ENCODE assay signal across 9 cellular contexts in the genomic region with DNA sequence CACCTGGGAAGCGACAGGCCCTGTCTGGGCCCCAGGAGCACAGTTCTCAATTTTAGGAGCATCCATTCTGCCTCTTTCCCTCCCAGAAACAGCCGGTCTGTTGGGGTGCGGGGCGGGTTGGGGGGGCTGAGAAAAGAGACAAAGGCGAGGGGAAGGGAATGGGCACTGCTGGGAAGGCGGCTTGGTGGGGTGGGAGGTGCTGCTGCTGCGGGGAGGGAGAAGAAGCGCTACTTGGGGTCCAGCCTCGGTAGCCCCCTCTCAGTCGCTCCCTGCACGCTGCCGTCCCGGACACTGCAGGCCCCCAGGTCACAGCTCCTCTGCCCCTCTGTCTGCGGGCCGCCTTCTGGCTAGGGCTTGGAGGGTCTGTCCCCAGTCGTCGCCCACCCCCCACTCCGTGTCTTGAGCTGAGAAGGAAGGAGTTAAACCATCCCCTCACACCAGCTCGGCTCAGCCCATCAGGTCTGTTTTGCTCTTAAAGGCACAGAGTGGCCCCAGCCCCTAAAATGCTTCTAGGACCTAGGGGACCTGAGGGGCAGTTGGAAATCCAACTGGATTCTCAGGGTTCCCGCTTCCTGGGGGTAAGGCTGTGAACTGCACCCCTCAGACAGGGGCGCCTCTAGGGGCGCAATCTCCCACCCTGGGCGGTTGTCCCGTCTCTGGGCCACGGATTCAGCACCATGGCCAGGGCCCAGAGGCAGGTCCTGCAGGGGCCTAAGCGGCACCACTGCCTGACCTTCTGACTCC. TPM values are rescaled to one million over a fixed set of nuclear protein-coding genes. Genes with fewer than 3 reads are reported as not detected.
DNase-seq lines count a peak whose midpoint lies in the region; ATAC-seq, FAIRE-seq and TF ChIP-seq lines count a peak whose summit lies in the region.
"Had no signal": no experiment of that assay in that cellular context is flagged by ENCODE, and none has a peak within 500 bp of the region (broad histone marks: within the 10 kb centered on the region; RNA-seq: fewer than 3 reads in every experiment).

No MANE protein-coding gene starts in this region.

- H3F3A ChIP-seq in MM.1S (ENCODE audit: insufficient read depth, low read length) = no peaks in the 10 kb centered on the region

- H3K36me3 ChIP-seq in MM.1S (replicated peaks; ENCODE audit: insufficient read depth, low read length) (no peaks in the 10 kb centered on the region), HepG2 (replicated peaks in 1 of 2; ENCODE audit: control insufficient read depth in 1 of 2, insufficient read depth in 2 of 2, low read length in 2 of 2) (no peaks in the 10 kb centered on the region)
- H3K36me3 ChIP-seq: SJSA1 had no signal

- H3K4me1 ChIP-seq in MM.1S (ENCODE audit: low read length) (no peaks in the 10 kb centered on the region), HepG2 (ENCODE audit: insufficient read depth, low read length) (peaks cover under 1% of the 10 kb centered on the region; the same call in 1 of the 2 replicates)
- H3K4me1 ChIP-seq: SJSA1 had no signal

- H3K79me2 ChIP-seq in MM.1S (ENCODE audit: low read length) (no peaks in the 10 kb centered on the region), HepG2 (ENCODE audit: insufficient read depth, low read length) (no peaks in the 10 kb centered on the region)

- no peaks in the 10 kb centered on the region for H3K9me2 ChIP-seq in MM.1S (replicated peaks; ENCODE audit: insufficient read depth, low read length)

- H3K9me3 ChIP-seq in MM.1S (replicated peaks; ENCODE audit: insufficient read depth, low read length) (no peaks in the 10 kb centered on the region), HepG2 (ENCODE audit: low read length) (no peaks in the 10 kb centered on the region)
- H3K9me3 ChIP-seq: SJSA1 had no signal

- no peak overlapping the region for H3K4me3 ChIP-seq in MM.1S (ENCODE audit: low read length)
- H3K4me3 ChIP-seq in HepG2 (replicated peaks in 1 of 3; ENCODE audit: insufficient read depth in 1 of 3, low read depth in 2 of 3, low read length in 3 of 3) = no peak overlapping the region
- H3K4me3 ChIP-seq: SJSA1 had no signal

- peaks cover 29% of the 10 kb centered on the region for H3K27me3 Mint-ChIP-seq in MCF 10A (ENCODE audit: insufficient read depth, unreplicated experiment)

- 31% methylated on average over 26 of the region's 26 CpGs for WGBS in HepG2 (ENCODE audit: low lambda C conversion rate)

- H3K27ac Mint-ChIP-seq in MCF 10A (ENCODE audit: low read depth, unreplicated experiment) = no peak overlapping the region

- in situ Hi-C loops in HepG2 (cut with HindIII; ENCODE audit: extremely low pct_ligation_motif_present, low pct_unique_long_range_greater_than_20kb) = no loop called here

- DNase-seq in GM10266 (ENCODE audit: extremely low spot score) (peak; percentile 50), MM.1S (peak; percentile 16), MCF 10A (ENCODE audit: unreplicated experiment) (peak; percentile 39), HepG2 (ENCODE audit: low spot score) (peak; percentile 80), NCI-H524 (lab: John Stamatoyannopoulos, UW) (no peak)

- H3K4me2 ChIP-seq in MM.1S (ENCODE audit: low read depth, low read length) (no peak overlapping the region), HepG2 (ENCODE audit: low read depth, low read length) (no peak overlapping the region)

- H3K27me3 ChIP-seq in MM.1S (replicated peaks; ENCODE audit: insufficient read depth, low read length) = no peaks in the 10 kb centered on the region
- H3K27me3 ChIP-seq in HepG2 (ENCODE audit: control insufficient read depth in 1 of 2, insufficient read depth in 2 of 2, low read length in 2 of 2) = no peaks in the 10 kb centered on the region; a peak in 2 of 5 replicates

- BruUV-seq in MCF 10A (replicated peaks; lab: Mats Ljungman, UMichigan) = no TSS peak
- no TSS peak for BruUV-seq in HepG2 (replicated peaks; lab: Mats Ljungman, UMichigan)

- H4K20me1 ChIP-seq in MM.1S (ENCODE audit: insufficient read depth, low read length) (no peaks in the 10 kb centered on the region), HepG2 (ENCODE audit: insufficient read depth, low read length) (no peaks in the 10 kb centered on the region)

- TF ChIP-seq POLR2A in HepG2 (IDR thresholded peaks at IDR 0.05; ENCODE audit: insufficient read depth in 1 of 2, low read depth in 2 of 2, low read length in 2 of 2) = no peak

- no peaks in the 10 kb centered on the region for H3K4me1 Mint-ChIP-seq in MCF 10A (ENCODE audit: insufficient read depth, unreplicated experiment)

- TF ChIP-seq CTCF in GM10266 (IDR thresholded peaks at IDR 0.05; ENCODE audit: control insufficient read depth, insufficient read depth, low read depth, missing control alignments) = peak; percentile 8
- peak; percentile 43 for TF ChIP-seq CTCF in MM.1S (IDR thresholded peaks at IDR 0.05; ENCODE audit: low read length)
- TF ChIP-seq CTCF in MCF 10A (IDR thresholded peaks at IDR 0.05; ENCODE audit: unreplicated experiment) = no peak
- TF ChIP-seq CTCF in HepG2 (CRISPR knock-in tag; IDR thresholded peaks at IDR 0.05) = peak; percentile 87

- TF ChIP-seq RAD21 in HepG2 (CRISPR knock-in tag; IDR thresholded peaks at IDR 0.05) = peak; percentile 95

- H3K9ac ChIP-seq in MM.1S (ENCODE audit: low read length) (no peak overlapping the region), HepG2 (ENCODE audit: insufficient read depth, low read depth, low read length) (no peak overlapping the region)

- intact Hi-C loops in MCF 10A (cut with micrococcal nuclease) = no loop called here
- intact Hi-C loops in HepG2 (cut with micrococcal nuclease; ENCODE audit: unreplicated experiment) = loop anchor here (1.0 to 2.0 kb wide), 2 partner anchors 55 to 138 kb away; no protein-coding TSS in a partner anchor

- no peaks in the 10 kb centered on the region for H3K36me3 Mint-ChIP-seq in MCF 10A (ENCODE audit: insufficient read depth, unreplicated experiment)

- H2AFZ ChIP-seq in MM.1S (ENCODE audit: low read length) (no peak overlapping the region), HepG2 (ENCODE audit: low read length) (no peak overlapping the region)

- CTCF ChIA-PET in MCF 10A (lab: Yijun Ruan, JAX) (interaction anchor here (0.6 to 3.5 kb wide), 3 partner anchors 31 to 64 kb away, joined by 3 to 20 read pairs (median 3); partner anchors contain the start of gene FITM2), HepG2 (lab: Yijun Ruan, JAX; ENCODE audit: low intra/inter-chr PET ratio, low total read pairs) (interaction anchor here (0.9 to 1.7 kb wide), 3 partner anchors 30 to 139 kb away, joined by 4 to 12 read pairs (median 5); partner anchors contain the start of gene FITM2)

- H3K9me3 Mint-ChIP-seq in MCF 10A (ENCODE audit: unreplicated experiment) = no peaks in the 10 kb centered on the region

- H3K4me3 Mint-ChIP-seq in MCF 10A (ENCODE audit: unreplicated experiment) = no peak overlapping the region

- POLR2A ChIA-PET in MCF 10A (lab: Yijun Ruan, JAX) (no interaction called here), HepG2 (lab: Yijun Ruan, JAX) (no interaction called here)

- TF ChIP-seq EP300 in HepG2 (IDR thresholded peaks at IDR 0.05; ENCODE audit: low read depth in 2 of 2, low read length in 2 of 2) (peak in 1 of 2 experiments; percentile 64; a peak in 1 of 4 replicates), HepG2 (CRISPR knock-in tag; IDR thresholded peaks at IDR 0.05; ENCODE audit: borderline replicate concordance) (peak; percentile 41; the same call in 1 of the 2 replicates)

- peak; percentile 81 for FAIRE-seq in HepG2 (lab: Jason Lieb, UNC)

- ATAC-seq in HepG2 (peak; percentile 99), GM21367 (IDR thresholded peaks at IDR 0.05; ENCODE audit: unreplicated experiment) (no peak), HG03045 (IDR thresholded peaks at IDR 0.05; ENCODE audit: unreplicated experiment) (no peak), HG03521 (IDR thresholded peaks at IDR 0.05; ENCODE audit: unreplicated experiment) (no peak)

- H3K27ac ChIP-seq in MM.1S (ENCODE audit: low read length) (no peak overlapping the region), HepG2 (ENCODE audit: extremely low read length, insufficient read depth, low read length) (no peak overlapping the region)
- H3K27ac ChIP-seq: SJSA1 had no signal

RNA-seq across cellular contexts. Expression of gene GDAP1L1, which starts 0.7 kb away (rescaled TPM):
- total RNA-seq in MCF 10A (2022) = 0.37 TPM in 1 of 2 replicates, not detected in the other
- not detected in 2 replicates for total RNA-seq in HepG2 (2016; rRNA removed; fragmentation: Illumina TruSeq; extraction: Trizol)
- not detected in 2 replicates for total RNA-seq in HepG2 (2016; cell fraction: cytosol; rRNA removed; fragmentation: Illumina TruSeq; extraction: Trizol; ENCODE audit: low read depth)
- total RNA-seq in HepG2 (2016; cell fraction: insoluble cytoplasmic fraction; rRNA removed; fragmentation: Illumina TruSeq; extraction: Trizol) = not detected in 2 replicates
- not detected in 2 replicates for total RNA-seq in HepG2 (2016; cell fraction: membrane; rRNA removed; fragmentation: Illumina TruSeq; extraction: Trizol)
- total RNA-seq in HepG2 (2016; cell fraction: nucleus; rRNA removed; fragmentation: Illumina TruSeq; extraction: Trizol) = not detected in 2 replicates
- polyA plus RNA-seq in HepG2 (2011; rRNA removed) = 0.04 and 0.13 TPM in 2 replicates
- polyA plus RNA-seq in HepG2 (2011; cell fraction: cytosol; rRNA removed) = 0.26 TPM in 1 of 2 replicates, not detected in the other
- 0.26 TPM in 1 of 2 replicates, not detected in the other for polyA plus RNA-seq in HepG2 (2011; cell fraction: nucleus; rRNA removed)
- polyA plus RNA-seq in HepG2 (2012) = 0.47 and 0.64 TPM in 2 replicates
- not detected in 2 replicates for polyA plus RNA-seq in HepG2 (2016; cell fraction: cytosol; fragmentation: Illumina TruSeq; extraction: Trizol; ENCODE audit: low read depth)
- polyA plus RNA-seq in HepG2 (2016; cell fraction: insoluble cytoplasmic fraction; fragmentation: Illumina TruSeq; extraction: Trizol; ENCODE audit: low read depth) = not detected in 2 replicates
- not detected in 2 replicates for polyA plus RNA-seq in HepG2 (2016; cell fraction: membrane; fragmentation: Illumina TruSeq; extraction: Trizol; ENCODE audit: low read depth)
- polyA plus RNA-seq in HepG2 (2016; cell fraction: nucleus; fragmentation: Illumina TruSeq; extraction: Trizol; ENCODE audit: insufficient read depth, low read depth) = not detected in 2 replicates
- not detected in 2 replicates for polyA minus RNA-seq in HepG2 (2011; rRNA and poly(A)+ RNA removed; ENCODE audit: low replicate concordance)
- not detected in 2 replicates for polyA minus RNA-seq in HepG2 (2011; cell fraction: cytosol; rRNA and poly(A)+ RNA removed)
- not detected in 2 replicates for polyA minus RNA-seq in HepG2 (2011; cell fraction: nucleus; rRNA and poly(A)+ RNA removed)
- total RNA-seq: SJSA1 had no signal

RNA-seq across cellular contexts. Expression of gene OSER1, which starts 37.3 kb away (rescaled TPM):
- 45.4 and 50.8 TPM in 2 replicates for total RNA-seq in MCF 10A (2022)
- total RNA-seq in HepG2 (2016; rRNA removed; fragmentation: Illumina TruSeq; extraction: Trizol) = 71.2 and 92.8 TPM in 2 replicates
- total RNA-seq in HepG2 (2016; cell fraction: cytosol; rRNA removed; fragmentation: Illumina TruSeq; extraction: Trizol; ENCODE audit: low read depth) = 47.2 and 53.9 TPM in 2 replicates
- total RNA-seq in HepG2 (2016; cell fraction: insoluble cytoplasmic fraction; rRNA removed; fragmentation: Illumina TruSeq; extraction: Trizol) = 68.4 and 97.8 TPM in 2 replicates
- total RNA-seq in HepG2 (2016; cell fraction: membrane; rRNA removed; fragmentation: Illumina TruSeq; extraction: Trizol) = 55.7 and 63.5 TPM in 2 replicates
- total RNA-seq in HepG2 (2016; cell fraction: nucleus; rRNA removed; fragmentation: Illumina TruSeq; extraction: Trizol) = 43.8 and 44.3 TPM in 2 replicates
- polyA plus RNA-seq in HepG2 (2011; rRNA removed) = 67.0 and 71.5 TPM in 2 replicates
- polyA plus RNA-seq in HepG2 (2011; cell fraction: cytosol; rRNA removed) = 45.9 and 56.3 TPM in 2 replicates
- polyA plus RNA-seq in HepG2 (2011; cell fraction: nucleus; rRNA removed) = 61.9 and 63.0 TPM in 2 replicates
- 47.9 and 61.6 TPM in 2 replicates for polyA plus RNA-seq in HepG2 (2012)
- 20.0 and 20.3 TPM in 2 replicates for polyA plus RNA-seq in HepG2 (2016; cell fraction: cytosol; fragmentation: Illumina TruSeq; extraction: Trizol; ENCODE audit: low read depth)
- 76.4 and 82.6 TPM in 2 replicates for polyA plus RNA-seq in HepG2 (2016; cell fraction: insoluble cytoplasmic fraction; fragmentation: Illumina TruSeq; extraction: Trizol; ENCODE audit: low read depth)
- polyA plus RNA-seq in HepG2 (2016; cell fraction: membrane; fragmentation: Illumina TruSeq; extraction: Trizol; ENCODE audit: low read depth) = 22.2 and 23.0 TPM in 2 replicates
- 77.5 and 79.8 TPM in 2 replicates for polyA plus RNA-seq in HepG2 (2016; cell fraction: nucleus; fragmentation: Illumina TruSeq; extraction: Trizol; ENCODE audit: insufficient read depth, low read depth)
- 42.9 and 49.7 TPM in 2 replicates for polyA minus RNA-seq in HepG2 (2011; rRNA and poly(A)+ RNA removed; ENCODE audit: low replicate concordance)
- polyA minus RNA-seq in HepG2 (2011; cell fraction: cytosol; rRNA and poly(A)+ RNA removed) = 32.4 and 37.8 TPM in 2 replicates
- 18.4 and 28.8 TPM in 2 replicates for polyA minus RNA-seq in HepG2 (2011; cell fraction: nucleus; rRNA and poly(A)+ RNA removed)

Comparison
In these comparisons a context has a peak if more than half of its experiments do, and no peak if none do; other contexts are left out.
1. DNase-seq: peak in GM10266 (single experiment), MM.1S (single experiment), MCF 10A (single experiment) and HepG2 (single experiment); none in NCI-H524 (0 of 2).